ENCODE assay signal across 11 cellular contexts in the genomic region with DNA sequence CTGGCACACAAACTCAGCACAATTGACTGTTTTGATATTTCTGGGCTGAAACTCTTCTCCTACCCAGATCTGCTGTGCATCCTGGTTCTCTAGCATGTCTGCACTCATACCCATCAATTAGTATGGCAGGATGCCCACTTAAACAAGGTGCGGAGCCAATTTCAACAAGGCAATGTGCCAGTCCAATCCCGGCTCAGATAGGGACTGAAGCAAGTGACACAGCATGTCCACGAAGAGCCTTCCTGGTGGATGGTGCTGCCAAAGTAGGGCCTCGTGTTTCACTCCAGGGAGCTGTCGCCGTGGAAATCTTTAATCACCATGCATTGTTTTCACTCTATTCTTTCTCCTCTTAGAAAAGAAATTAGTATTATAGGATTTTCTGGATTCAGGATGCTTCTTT. TPM values are rescaled to one million over a fixed set of nuclear protein-coding genes. Genes with fewer than 3 reads are reported as not detected.
DNase-seq lines count a peak whose midpoint lies in the region; ATAC-seq and TF ChIP-seq lines count a peak whose summit lies in the region.
"Had no signal": no experiment of that assay in that cellular context is flagged by ENCODE, and none has a peak within 500 bp of the region (broad histone marks: within the 10 kb centered on the region; RNA-seq: fewer than 3 reads in every experiment).

No MANE protein-coding gene starts in this region.

- no peak for TF ChIP-seq POLR2A in gastroesophageal sphincter (IDR thresholded peaks at IDR 0.05)

- H3K36me3 Mint-ChIP-seq in WTC11, result no peaks in the 10 kb centered on the region
- H3K36me3 Mint-ChIP-seq in activated T-cell treated with anti-CD3 and anti-CD28 coated beads, Interleukin-2, amount 50 U/mL, for 4 hours (ENCODE audit: insufficient read depth), result no peaks in the 10 kb centered on the region
- H3K36me3 Mint-ChIP-seq in activated CD8-positive, alpha-beta T cell treated with anti-CD3 and anti-CD28 coated beads for 36 hours (ENCODE audit: low read depth), result no peaks in the 10 kb centered on the region

- POLR2A ChIA-PET in WTC11 (lab: Charles Lee), result no interaction called here
- POLR2A ChIA-PET in activated CD8-positive, alpha-beta T cell treated with anti-CD3 and anti-CD28 coated beads for 36 hours (lab: Charles Lee), result no interaction called here

- H3K36me3 ChIP-seq in gastroesophageal sphincter, result no peaks in the 10 kb centered on the region
- H3K36me3 ChIP-seq: left lung had no signal

- H3K27me3 Mint-ChIP-seq in WTC11 (ENCODE audit: low read depth), result no peaks in the 10 kb centered on the region; the same call in 1 of the 2 replicates
- H3K27me3 Mint-ChIP-seq in activated T-cell treated with anti-CD3 and anti-CD28 coated beads, Interleukin-2, amount 50 U/mL, for 4 hours (ENCODE audit: low read depth), result peaks cover 31% of the 10 kb centered on the region
- H3K27me3 Mint-ChIP-seq in activated CD8-positive, alpha-beta T cell treated with anti-CD3 and anti-CD28 coated beads for 36 hours, result peaks cover 14% of the 10 kb centered on the region

- no peak overlapping the region for H3K27ac ChIP-seq in gastroesophageal sphincter
- H3K27ac ChIP-seq: left lung, SK-N-MC had no signal

- peak; percentile 93 for DNase-seq in NCI-H1694 (lab: John Stamatoyannopoulos, UW)
- DNase-seq in WTC11 (ENCODE audit: low spot score), result no peak
- peak; percentile 75 for DNase-seq in stromal cell of bone marrow (ENCODE audit: low read depth)
- DNase-seq in activated T-cell treated with anti-CD3 and anti-CD28 coated beads, Interleukin-2, amount 50 U/mL, for 4 hours, result no peak
- DNase-seq in activated naive CD4-positive, alpha-beta T cell treated with anti-CD3 and anti-CD28 coated beads, Interleukin-2, amount 50 U/mL, for 16 hours, result no peak
- no peak for DNase-seq in activated CD8-positive, alpha-beta T cell treated with anti-CD3 and anti-CD28 coated beads for 36 hours
- no peak for DNase-seq in A172 (ENCODE audit: low spot score)
- DNase-seq: left lung, NCI-H187 treated with DMSO at 0.1 percent for 48 hours had no signal

- no peak for TF ChIP-seq EP300 in gastroesophageal sphincter (IDR thresholded peaks at IDR 0.05)

- ATAC-seq in WTC11 (peak; percentile 36; the same call in 1 of the 2 replicates), gastroesophageal sphincter (peak; percentile 10)
- no peak for ATAC-seq in activated T-cell treated with anti-CD3 and anti-CD28 coated beads, Interleukin-2, amount 50 U/mL, for 4 hours
- ATAC-seq in activated CD8-positive, alpha-beta T cell treated with anti-CD3 and anti-CD28 coated beads for 36 hours, result no peak
- ATAC-seq: left lung had no signal

- no peaks in the 10 kb centered on the region for H3K9me3 Mint-ChIP-seq in WTC11
- H3K9me3 Mint-ChIP-seq in activated T-cell treated with anti-CD3 and anti-CD28 coated beads, Interleukin-2, amount 50 U/mL, for 4 hours, result no peaks in the 10 kb centered on the region
- H3K9me3 Mint-ChIP-seq in activated CD8-positive, alpha-beta T cell treated with anti-CD3 and anti-CD28 coated beads for 36 hours, result no peaks in the 10 kb centered on the region

- H3K27me3 ChIP-seq in gastroesophageal sphincter, result no peaks in the 10 kb centered on the region
- H3K27me3 ChIP-seq: left lung had no signal

- H3K4me1 ChIP-seq in gastroesophageal sphincter, result peaks cover 0 to 7% (median 0%) of the 10 kb centered on the region in 3 donors
- H3K4me1 ChIP-seq: left lung had no signal

- no peaks in the 10 kb centered on the region for H3K9me3 ChIP-seq in gastroesophageal sphincter
- H3K9me3 ChIP-seq: left lung had no signal

- TF ChIP-seq CTCF in WTC11 (IDR thresholded peaks at IDR 0.05) (no peak), gastroesophageal sphincter (IDR thresholded peaks at IDR 0.05) (no peak)
- TF ChIP-seq CTCF in activated CD8-positive, alpha-beta T cell treated with anti-CD3 and anti-CD28 coated beads for 36 hours (IDR thresholded peaks at IDR 0.05), result no peak

- intact Hi-C loops in activated CD8-positive, alpha-beta T cell treated with anti-CD3 and anti-CD28 coated beads for 36 hours (cut with micrococcal nuclease), result no loop called here

- H3K4me3 Mint-ChIP-seq in WTC11, result no peak overlapping the region
- H3K4me3 Mint-ChIP-seq in activated T-cell treated with anti-CD3 and anti-CD28 coated beads, Interleukin-2, amount 50 U/mL, for 4 hours, result no peak overlapping the region
- H3K4me3 Mint-ChIP-seq in activated CD8-positive, alpha-beta T cell treated with anti-CD3 and anti-CD28 coated beads for 36 hours, result no peak overlapping the region

- CTCF ChIA-PET in WTC11 (lab: Charles Lee), result interaction anchor here (2.5 kb wide), 1 partner anchor 11 kb away, joined by 8 read pairs; no protein-coding TSS in a partner anchor
- CTCF ChIA-PET in activated CD8-positive, alpha-beta T cell treated with anti-CD3 and anti-CD28 coated beads for 36 hours (lab: Charles Lee), result interaction anchor here (0.6 kb wide), 1 partner anchor 37 kb away, joined by 3 read pairs; no protein-coding TSS in a partner anchor

- H3K4me3 ChIP-seq in gastroesophageal sphincter, result no peak overlapping the region
- H3K4me3 ChIP-seq: left lung, SK-N-MC had no signal

- H3K4me1 Mint-ChIP-seq in WTC11, result peaks cover 11% of the 10 kb centered on the region
- peaks cover 7% of the 10 kb centered on the region for H3K4me1 Mint-ChIP-seq in activated T-cell treated with anti-CD3 and anti-CD28 coated beads, Interleukin-2, amount 50 U/mL, for 4 hours (ENCODE audit: low read depth)
- H3K4me1 Mint-ChIP-seq in activated CD8-positive, alpha-beta T cell treated with anti-CD3 and anti-CD28 coated beads for 36 hours (ENCODE audit: low read depth), result peaks cover 8% of the 10 kb centered on the region

- H3K27ac Mint-ChIP-seq in WTC11, result no peak overlapping the region
- no peak overlapping the region for H3K27ac Mint-ChIP-seq in activated CD8-positive, alpha-beta T cell treated with anti-CD3 and anti-CD28 coated beads for 36 hours

- 35 to 40% methylated on average over 1 to 4 of the region's 6 CpGs for WGBS in gastroesophageal sphincter (ENCODE audit: low coverage in 1 of 2), 2 donors

TF ChIP-seq in WTC11, 78 proteins besides CTCF, POLR2A, EP300 and RAD21 (continues in another document):
- TF ChIP-seq ATF6 (CRISPR knock-in tag; IDR thresholded peaks at IDR 0.05), result no peak
- TF ChIP-seq, protein P1, sequence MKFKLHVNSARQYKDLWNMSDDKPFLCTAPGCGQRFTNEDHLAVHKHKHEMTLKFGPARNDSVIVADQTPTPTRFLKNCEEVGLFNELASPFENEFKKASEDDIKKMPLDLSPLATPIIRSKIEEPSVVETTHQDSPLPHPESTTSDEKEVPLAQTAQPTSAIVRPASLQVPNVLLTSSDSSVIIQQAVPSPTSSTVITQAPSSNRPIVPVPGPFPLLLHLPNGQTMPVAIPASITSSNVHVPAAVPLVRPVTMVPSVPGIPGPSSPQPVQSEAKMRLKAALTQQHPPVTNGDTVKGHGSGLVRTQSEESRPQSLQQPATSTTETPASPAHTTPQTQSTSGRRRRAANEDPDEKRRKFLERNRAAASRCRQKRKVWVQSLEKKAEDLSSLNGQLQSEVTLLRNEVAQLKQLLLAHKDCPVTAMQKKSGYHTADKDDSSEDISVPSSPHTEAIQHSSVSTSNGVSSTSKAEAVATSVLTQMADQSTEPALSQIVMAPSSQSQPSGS (CRISPR knock-in tag; IDR thresholded peaks at IDR 0.05; ENCODE audit: borderline replicate concordance, low read depth), result no peak
- TF ChIP-seq, protein P2, sequence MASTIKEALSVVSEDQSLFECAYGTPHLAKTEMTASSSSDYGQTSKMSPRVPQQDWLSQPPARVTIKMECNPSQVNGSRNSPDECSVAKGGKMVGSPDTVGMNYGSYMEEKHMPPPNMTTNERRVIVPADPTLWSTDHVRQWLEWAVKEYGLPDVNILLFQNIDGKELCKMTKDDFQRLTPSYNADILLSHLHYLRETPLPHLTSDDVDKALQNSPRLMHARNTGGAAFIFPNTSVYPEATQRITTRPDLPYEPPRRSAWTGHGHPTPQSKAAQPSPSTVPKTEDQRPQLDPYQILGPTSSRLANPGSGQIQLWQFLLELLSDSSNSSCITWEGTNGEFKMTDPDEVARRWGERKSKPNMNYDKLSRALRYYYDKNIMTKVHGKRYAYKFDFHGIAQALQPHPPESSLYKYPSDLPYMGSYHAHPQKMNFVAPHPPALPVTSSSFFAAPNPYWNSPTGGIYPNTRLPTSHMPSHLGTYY (CRISPR knock-in tag; IDR thresholded peaks at IDR 0.05), result no peak

RNA-seq across cellular contexts. Expression of gene LSM6, which starts 40.8 kb away (rescaled TPM):
- total RNA-seq in WTC11 (2021), result 58.2 to 70.3 TPM (median 65.2 TPM) in 3 replicates
- 10 to 100 TPM; 11.5 to 28.4 (median 26.2) TPM for total RNA-seq in gastroesophageal sphincter
- total RNA-seq in activated T-cell treated with anti-CD3 and anti-CD28 coated beads, Interleukin-2, amount 50 U/mL, for 4 hours, result 10 to 100 TPM; 80.2 to 98.9 (median 85.6) TPM
- total RNA-seq in activated CD8-positive, alpha-beta T cell treated with anti-CD3 and anti-CD28 coated beads for 36 hours, result 10 to 100 TPM; 59.7 to 61.7 TPM
- 77.5 and 99.4 TPM in 2 replicates for total RNA-seq in A172 (2014; rRNA removed; shearing (Covaris generic))

Comparison
In these comparisons a context has a peak if more than half of its experiments do, and no peak if none do; other contexts are left out.
1. DNase-seq: peak in NCI-H1694 (single experiment) and stromal cell of bone marrow (single experiment); none in WTC11 (single experiment), activated T-cell treated with anti-CD3 and anti-CD28 coated beads, Interleukin-2, amount 50 U/mL, for 4 hours (single experiment), activated naive CD4-positive, alpha-beta T cell treated with anti-CD3 and anti-CD28 coated beads, Interleukin-2, amount 50 U/mL, for 16 hours (single experiment), activated CD8-positive, alpha-beta T cell treated with anti-CD3 and anti-CD28 coated beads for 36 hours (single experiment) and A172 (single experiment).
2. ATAC-seq: peak in WTC11 (single experiment) and gastroesophageal sphincter (single experiment); none in activated T-cell treated with anti-CD3 and anti-CD28 coated beads, Interleukin-2, amount 50 U/mL, for 4 hours (0 of 2) and activated CD8-positive, alpha-beta T cell treated with anti-CD3 and anti-CD28 coated beads for 36 hours (single experiment).